18 cellular contexts compared by ENCODE assay signal in the genomic region with DNA sequence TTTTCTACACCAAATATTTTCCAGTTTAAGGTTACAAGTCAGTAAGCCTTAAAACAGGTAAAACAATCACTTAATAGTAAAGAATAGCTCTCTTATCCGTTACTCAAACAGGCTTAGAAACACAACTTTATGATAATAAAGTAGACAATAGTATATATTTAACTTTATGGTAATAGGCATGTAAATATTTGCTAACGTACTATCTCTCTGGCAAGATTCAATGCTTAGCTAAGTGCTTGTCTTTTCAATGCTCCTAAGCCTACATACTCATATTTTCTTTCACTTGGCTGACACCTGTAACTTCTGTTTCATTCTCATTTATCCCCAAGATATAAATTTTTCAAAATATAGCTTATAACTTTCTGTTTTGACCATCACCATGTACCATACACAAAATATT.
DNase-seq lines count a peak whose midpoint lies in the region; ATAC-seq and TF ChIP-seq lines count a peak whose summit lies in the region.
"Had no signal": no experiment of that assay in that cellular context is flagged by ENCODE, and none has a peak within 500 bp of the region (broad histone marks: within the 10 kb centered on the region; RNA-seq: fewer than 3 reads in every experiment).

No MANE protein-coding gene starts in this region.

- no peaks in the 10 kb centered on the region for H3K36me3 ChIP-seq in spleen
- H3K36me3 ChIP-seq: BLaER1 treated with 17β-estradiol and CSF1 and Interleukin-3, amounts not matched to agents 10 nM and 100 nM had no signal

- no peak overlapping the region for H3K27ac Mint-ChIP-seq in stimulated activated effector memory CD8-positive, alpha-beta T cell treated with anti-CD3 and anti-CD28 coated beads, Interleukin-12 subunit alpha, Interleukin-12 subunit beta, amount 100 ng/mL, for 72 hours
- H3K27ac Mint-ChIP-seq: B cell; CD4-positive, alpha-beta T cell; CD8-positive, alpha-beta T cell had no signal

- H3K4me1 Mint-ChIP-seq in stimulated activated effector memory CD8-positive, alpha-beta T cell treated with anti-CD3 and anti-CD28 coated beads, Interleukin-12 subunit alpha, Interleukin-12 subunit beta, amount 100 ng/mL, for 72 hours: no peaks in the 10 kb centered on the region
- H3K4me1 Mint-ChIP-seq: B cell had no signal

- H3K27ac ChIP-seq in spleen: no peak overlapping the region
- H3K27ac ChIP-seq: A549; BLaER1 treated with 17β-estradiol and CSF1 and Interleukin-3, amounts not matched to agents 10 nM and 100 nM; C4-2B had no signal

- H3K4me1 ChIP-seq in spleen: no peaks in the 10 kb centered on the region
- H3K4me1 ChIP-seq: A549; BLaER1 treated with 17β-estradiol and CSF1 and Interleukin-3, amounts not matched to agents 10 nM and 100 nM; Caco-2 had no signal

- H3K4me3 ChIP-seq in LNCaP clone FGC (ENCODE audit: low read depth, low read length) (no peak overlapping the region), spleen (no peak overlapping the region)
- H3K4me3 ChIP-seq: A549; BLaER1 treated with 17β-estradiol and CSF1 and Interleukin-3, amounts not matched to agents 10 nM and 100 nM had no signal

- no peak for TF ChIP-seq CTCF in LNCaP clone FGC (IDR thresholded peaks at IDR 0.05; ENCODE audit: control insufficient read depth, extremely low read depth, insufficient read depth)
- TF ChIP-seq CTCF in spleen (IDR thresholded peaks at IDR 0.05 in 8 of 11, conservative IDR thresholded peaks at IDR 0.05 in 3 of 11): no peak

- H3K36me3 Mint-ChIP-seq in stimulated activated effector memory CD8-positive, alpha-beta T cell treated with anti-CD3 and anti-CD28 coated beads, Interleukin-12 subunit alpha, Interleukin-12 subunit beta, amount 100 ng/mL, for 72 hours: no peaks in the 10 kb centered on the region
- H3K36me3 Mint-ChIP-seq: CD8-positive, alpha-beta T cell had no signal

- intact Hi-C loops in spleen (cut with DNase I; ENCODE audit: low total_unique reads): no loop called here

- peak; percentile 17 for DNase-seq in NCI-H146 (lab: John Stamatoyannopoulos, UW)
- DNase-seq in NCI-H146 treated with DMSO at 0.1 percent for 48 hours (lab: John Stamatoyannopoulos, UW; ENCODE audit: unreplicated experiment): no peak
- DNase-seq in LNCaP clone FGC (ENCODE audit: low read depth): peak; percentile 18
- peak; percentile 67 for DNase-seq in NCI-H748 treated with DMSO at 0.1 percent for 48 hours (lab: John Stamatoyannopoulos, UW)
- no peak for DNase-seq in spleen
- DNase-seq in stimulated activated effector memory CD8-positive, alpha-beta T cell treated with anti-CD3 and anti-CD28 coated beads, Interleukin-12 subunit alpha, Interleukin-12 subunit beta, amount 100 ng/mL, for 72 hours (ENCODE audit: low spot score in 2 of 2): no peak
- DNase-seq: AML-193; Caco-2; Calu3; CD4-positive, alpha-beta T cell; CD8-positive, alpha-beta T cell; DMS79 treated with DMSO at 0.1 percent for 48 hours; GF-D8 had no signal

- H3K9me3 Mint-ChIP-seq in stimulated activated effector memory CD8-positive, alpha-beta T cell treated with anti-CD3 and anti-CD28 coated beads, Interleukin-12 subunit alpha, Interleukin-12 subunit beta, amount 100 ng/mL, for 72 hours: peaks cover 21% of the 10 kb centered on the region

- H3K4me3 Mint-ChIP-seq in stimulated activated effector memory CD8-positive, alpha-beta T cell treated with anti-CD3 and anti-CD28 coated beads, Interleukin-12 subunit alpha, Interleukin-12 subunit beta, amount 100 ng/mL, for 72 hours: no peak overlapping the region
- H3K4me3 Mint-ChIP-seq: B cell; CD4-positive, alpha-beta T cell; CD8-positive, alpha-beta T cell had no signal

- H3K9me3 ChIP-seq in spleen: no peaks in the 10 kb centered on the region
- H3K9me3 ChIP-seq: A549; BLaER1 treated with 17β-estradiol and CSF1 and Interleukin-3, amounts not matched to agents 10 nM and 100 nM; Caco-2 had no signal

- no peak for ATAC-seq in HG03520 (IDR thresholded peaks at IDR 0.05; ENCODE audit: unreplicated experiment)
- ATAC-seq in stimulated activated effector memory CD8-positive, alpha-beta T cell treated with anti-CD3 and anti-CD28 coated beads, Interleukin-12 subunit alpha, Interleukin-12 subunit beta, amount 100 ng/mL, for 72 hours: no peak
- ATAC-seq: A549; CD8-positive, alpha-beta T cell had no signal

- H3K27me3 ChIP-seq in spleen (replicated peaks in 1 of 7): no peaks in the 10 kb centered on the region
- H3K27me3 ChIP-seq: BLaER1 treated with 17β-estradiol and CSF1 and Interleukin-3, amounts not matched to agents 10 nM and 100 nM had no signal

- TF ChIP-seq POLR2A in spleen (IDR thresholded peaks at IDR 0.05): no peak

- WGBS in spleen, 5 donors: 66 to 81% (median 75%) methylated on average over 2 of the region's 2 CpGs

Comparison
In these comparisons a context has a peak if more than half of its experiments do, and no peak if none do; other contexts are left out.
1. DNase-seq: peak in NCI-H146 (single experiment), LNCaP clone FGC (single experiment) and NCI-H748 treated with DMSO at 0.1 percent for 48 hours (single experiment); none in NCI-H146 treated with DMSO at 0.1 percent for 48 hours (single experiment), spleen (single experiment) and stimulated activated effector memory CD8-positive, alpha-beta T cell treated with anti-CD3 and anti-CD28 coated beads, Interleukin-12 subunit alpha, Interleukin-12 subunit beta, amount 100 ng/mL, for 72 hours (0 of 2).